10 cellular contexts compared by ENCODE assay signal in the genomic region with DNA sequence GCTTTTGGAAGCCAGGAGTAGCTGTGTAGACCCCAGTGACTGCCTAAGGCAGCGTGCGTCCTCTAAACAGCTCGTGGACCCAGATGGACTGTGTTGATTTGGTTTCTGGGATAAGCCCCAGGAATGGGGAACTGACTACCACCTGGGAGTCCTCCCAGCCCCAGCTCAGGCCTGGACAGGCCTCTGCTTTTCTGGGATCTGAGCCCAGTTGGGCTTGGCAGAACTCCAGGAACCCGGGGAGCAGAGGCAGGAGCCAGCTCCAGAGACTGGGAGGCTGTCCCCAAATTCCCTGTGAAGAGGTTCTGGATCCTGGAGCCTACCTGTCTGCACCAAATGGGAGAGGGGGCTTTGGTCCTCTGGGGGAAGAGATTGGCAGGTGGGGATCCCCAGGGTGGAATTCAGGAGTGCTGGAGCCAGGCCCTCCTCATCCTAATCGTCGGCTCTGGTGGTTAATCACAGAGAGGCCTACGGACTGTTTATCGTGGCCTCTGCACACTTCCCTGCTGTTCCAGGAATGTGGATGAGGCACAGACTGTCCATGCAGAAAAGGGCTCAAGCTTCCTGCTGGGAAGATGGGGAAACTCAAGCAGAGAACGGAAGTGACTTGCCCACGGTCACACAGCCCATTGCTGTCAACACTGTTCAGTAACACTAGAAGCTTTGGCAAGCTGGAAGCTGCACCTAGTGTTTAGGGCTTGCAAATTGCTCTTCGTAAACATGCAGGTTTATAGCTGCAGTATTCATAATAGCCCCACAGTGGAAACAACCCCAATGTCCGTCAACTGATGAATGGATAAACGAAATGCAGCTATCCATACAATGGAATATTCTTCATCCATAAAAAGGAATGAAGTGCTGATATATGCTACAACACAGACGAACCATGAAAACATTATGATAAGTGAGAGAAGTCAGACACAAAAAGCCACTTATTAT.
A peak's percentile ranks its signal among the peaks of the same experiment; 100 is the strongest.
DNase-seq lines count a peak whose midpoint lies in the region; ATAC-seq, FAIRE-seq and TF ChIP-seq lines count a peak whose summit lies in the region.
"Had no signal": no experiment of that assay in that cellular context is flagged by ENCODE, and none has a peak within 500 bp of the region (broad histone marks: within the 10 kb centered on the region; RNA-seq: fewer than 3 reads in every experiment).

No MANE protein-coding gene starts in this region.

- ATAC-seq in GM21423 (IDR thresholded peaks at IDR 0.05; ENCODE audit: unreplicated experiment) (no peak), GM18909 (IDR thresholded peaks at IDR 0.05; ENCODE audit: poor library complexity, unreplicated experiment) (no peak)
- ATAC-seq: activated T-helper 17 cell treated with anti-CD3 and anti-CD28 coated beads, Interleukin-2, amount 50 U/mL, for 72 hours had no signal

- POLR2A ChIA-PET in HEK293 (lab: Yijun Ruan, JAX): no interaction called here
- POLR2A ChIA-PET in RWPE1 (lab: Yijun Ruan, JAX; ENCODE audit: low non-redundant PET): no interaction called here

- peak; percentile 98 for DNase-seq in RWPE1 (ENCODE audit: low spot score)
- DNase-seq in globus pallidus (ENCODE audit: low spot score): peak; percentile 65
- DNase-seq in sigmoid colon: peak; percentile 96
- no peak for DNase-seq in activated CD8-positive, alpha-beta memory T cell treated with anti-CD3 and anti-CD28 coated beads, Interleukin-2, amount 50 U/mL, for 4 hours
- DNase-seq in GM19239 (ENCODE audit: insufficient read length, low spot score): no peak
- DNase-seq: retina had no signal

- peak in 3 of 4 donors; percentile 34 to 82 (median 63) for TF ChIP-seq EP300 in sigmoid colon (IDR thresholded peaks at IDR 0.05)

- no peak for TF ChIP-seq CTCF in HEK293 (tag by site-specific recombination; IDR thresholded peaks at IDR 0.05)
- TF ChIP-seq CTCF in RWPE1 (conservative IDR thresholded peaks at IDR 0.05; ENCODE audit: low read depth): no peak
- no peak for TF ChIP-seq CTCF in sigmoid colon (IDR thresholded peaks at IDR 0.05)

- no peaks in the 10 kb centered on the region for H3K36me3 ChIP-seq in HEK293 (ENCODE audit: control insufficient read depth in 2 of 2, insufficient read depth in 1 of 2, low read length in 2 of 2)
- H3K36me3 ChIP-seq in sigmoid colon: no peaks in the 10 kb centered on the region

- H3K4me1 ChIP-seq in HEK293 (ENCODE audit: control insufficient read depth, insufficient read depth, low read length): 0 out of 2 replicates have a peak, but pooled peaks cover 3% of the 10 kb centered on the region
- peaks cover 0 to 53% (median 39%) of the 10 kb centered on the region in 4 donors for H3K4me1 ChIP-seq in sigmoid colon

- H3K27me3 ChIP-seq in sigmoid colon: no peaks in the 10 kb centered on the region

- no peak for TF ChIP-seq POLR2A in sigmoid colon (IDR thresholded peaks at IDR 0.05)

- 42 to 67% methylated on average over 14 of the region's 14 CpGs for WGBS in sigmoid colon, 2 donors

- CTCF ChIA-PET in HEK293 (lab: Yijun Ruan, JAX): interaction anchor here (0.5 to 1.5 kb wide), 9 partner anchors 12 to 431 kb away, joined by 3 to 6 read pairs (median 3); no protein-coding TSS in a partner anchor
- CTCF ChIA-PET in RWPE1 (lab: Yijun Ruan, JAX): interaction anchor here (0.7 to 2.3 kb wide), 5 partner anchors 102 to 1352 kb away, joined by 3 to 12 read pairs (median 4); no protein-coding TSS in a partner anchor

- H3K27ac ChIP-seq in HEK293 (ENCODE audit: extremely low read depth, low read depth, low read length) (no peak overlapping the region), RWPE1 (peak overlapping the region; percentile 92), sigmoid colon (peak overlapping the region; percentile 70 to 91 (median 81))

- FAIRE-seq in GM19239 (lab: Jason Lieb, UNC): no peak

- H3K4me3 ChIP-seq in HEK293 (ENCODE audit: low read depth, low read length) (no peak overlapping the region), sigmoid colon (no peak overlapping the region)

- intact Hi-C loops in sigmoid colon (cut with DNase I): no loop called here

- H3K9me3 ChIP-seq in HEK293 (ENCODE audit: control insufficient read depth, insufficient read depth, low read depth, low read length) (no peaks in the 10 kb centered on the region), sigmoid colon (no peaks in the 10 kb centered on the region)

TF ChIP-seq in HEK293, 187 proteins besides CTCF, POLR2A, EP300 and RAD21 (continues in another document):
- TF ChIP-seq GLIS2 (tag by site-specific recombination; IDR thresholded peaks at IDR 0.05) (peak; percentile 49; the same call in 1 of the 2 replicates), ZNF660 (tag by site-specific recombination; IDR thresholded peaks at IDR 0.05) (no peak), ZNF37A (tag by site-specific recombination; IDR thresholded peaks at IDR 0.05) (no peak), OSR2 (tag by site-specific recombination; IDR thresholded peaks at IDR 0.05) (peak; percentile 16), KLF16 (tag by site-specific recombination; IDR thresholded peaks at IDR 0.05) (no peak), ZNF214 (tag by site-specific recombination; IDR thresholded peaks at IDR 0.05; ENCODE audit: borderline replicate concordance) (no peak), ZNF248 (tag by site-specific recombination; IDR thresholded peaks at IDR 0.05) (no peak), ZNF544 (tag by site-specific recombination; IDR thresholded peaks at IDR 0.05) (no peak)
- TF ChIP-seq, protein P1, sequence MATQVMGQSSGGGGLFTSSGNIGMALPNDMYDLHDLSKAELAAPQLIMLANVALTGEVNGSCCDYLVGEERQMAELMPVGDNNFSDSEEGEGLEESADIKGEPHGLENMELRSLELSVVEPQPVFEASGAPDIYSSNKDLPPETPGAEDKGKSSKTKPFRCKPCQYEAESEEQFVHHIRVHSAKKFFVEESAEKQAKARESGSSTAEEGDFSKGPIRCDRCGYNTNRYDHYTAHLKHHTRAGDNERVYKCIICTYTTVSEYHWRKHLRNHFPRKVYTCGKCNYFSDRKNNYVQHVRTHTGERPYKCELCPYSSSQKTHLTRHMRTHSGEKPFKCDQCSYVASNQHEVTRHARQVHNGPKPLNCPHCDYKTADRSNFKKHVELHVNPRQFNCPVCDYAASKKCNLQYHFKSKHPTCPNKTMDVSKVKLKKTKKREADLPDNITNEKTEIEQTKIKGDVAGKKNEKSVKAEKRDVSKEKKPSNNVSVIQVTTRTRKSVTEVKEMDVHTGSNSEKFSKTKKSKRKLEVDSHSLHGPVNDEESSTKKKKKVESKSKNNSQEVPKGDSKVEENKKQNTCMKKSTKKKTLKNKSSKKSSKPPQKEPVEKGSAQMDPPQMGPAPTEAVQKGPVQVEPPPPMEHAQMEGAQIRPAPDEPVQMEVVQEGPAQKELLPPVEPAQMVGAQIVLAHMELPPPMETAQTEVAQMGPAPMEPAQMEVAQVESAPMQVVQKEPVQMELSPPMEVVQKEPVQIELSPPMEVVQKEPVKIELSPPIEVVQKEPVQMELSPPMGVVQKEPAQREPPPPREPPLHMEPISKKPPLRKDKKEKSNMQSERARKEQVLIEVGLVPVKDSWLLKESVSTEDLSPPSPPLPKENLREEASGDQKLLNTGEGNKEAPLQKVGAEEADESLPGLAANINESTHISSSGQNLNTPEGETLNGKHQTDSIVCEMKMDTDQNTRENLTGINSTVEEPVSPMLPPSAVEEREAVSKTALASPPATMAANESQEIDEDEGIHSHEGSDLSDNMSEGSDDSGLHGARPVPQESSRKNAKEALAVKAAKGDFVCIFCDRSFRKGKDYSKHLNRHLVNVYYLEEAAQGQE (tag by site-specific recombination; IDR thresholded peaks at IDR 0.05): no peak
- TF ChIP-seq, protein P2, sequence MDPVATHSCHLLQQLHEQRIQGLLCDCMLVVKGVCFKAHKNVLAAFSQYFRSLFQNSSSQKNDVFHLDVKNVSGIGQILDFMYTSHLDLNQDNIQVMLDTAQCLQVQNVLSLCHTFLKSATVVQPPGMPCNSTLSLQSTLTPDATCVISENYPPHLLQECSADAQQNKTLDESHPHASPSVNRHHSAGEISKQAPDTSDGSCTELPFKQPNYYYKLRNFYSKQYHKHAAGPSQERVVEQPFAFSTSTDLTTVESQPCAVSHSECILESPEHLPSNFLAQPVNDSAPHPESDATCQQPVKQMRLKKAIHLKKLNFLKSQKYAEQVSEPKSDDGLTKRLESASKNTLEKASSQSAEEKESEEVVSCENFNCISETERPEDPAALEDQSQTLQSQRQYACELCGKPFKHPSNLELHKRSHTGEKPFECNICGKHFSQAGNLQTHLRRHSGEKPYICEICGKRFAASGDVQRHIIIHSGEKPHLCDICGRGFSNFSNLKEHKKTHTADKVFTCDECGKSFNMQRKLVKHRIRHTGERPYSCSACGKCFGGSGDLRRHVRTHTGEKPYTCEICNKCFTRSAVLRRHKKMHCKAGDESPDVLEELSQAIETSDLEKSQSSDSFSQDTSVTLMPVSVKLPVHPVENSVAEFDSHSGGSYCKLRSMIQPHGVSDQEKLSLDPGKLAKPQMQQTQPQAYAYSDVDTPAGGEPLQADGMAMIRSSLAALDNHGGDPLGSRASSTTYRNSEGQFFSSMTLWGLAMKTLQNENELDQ (tag by site-specific recombination; IDR thresholded peaks at IDR 0.05; ENCODE audit: low read depth): no peak
- TF ChIP-seq, protein P3, sequence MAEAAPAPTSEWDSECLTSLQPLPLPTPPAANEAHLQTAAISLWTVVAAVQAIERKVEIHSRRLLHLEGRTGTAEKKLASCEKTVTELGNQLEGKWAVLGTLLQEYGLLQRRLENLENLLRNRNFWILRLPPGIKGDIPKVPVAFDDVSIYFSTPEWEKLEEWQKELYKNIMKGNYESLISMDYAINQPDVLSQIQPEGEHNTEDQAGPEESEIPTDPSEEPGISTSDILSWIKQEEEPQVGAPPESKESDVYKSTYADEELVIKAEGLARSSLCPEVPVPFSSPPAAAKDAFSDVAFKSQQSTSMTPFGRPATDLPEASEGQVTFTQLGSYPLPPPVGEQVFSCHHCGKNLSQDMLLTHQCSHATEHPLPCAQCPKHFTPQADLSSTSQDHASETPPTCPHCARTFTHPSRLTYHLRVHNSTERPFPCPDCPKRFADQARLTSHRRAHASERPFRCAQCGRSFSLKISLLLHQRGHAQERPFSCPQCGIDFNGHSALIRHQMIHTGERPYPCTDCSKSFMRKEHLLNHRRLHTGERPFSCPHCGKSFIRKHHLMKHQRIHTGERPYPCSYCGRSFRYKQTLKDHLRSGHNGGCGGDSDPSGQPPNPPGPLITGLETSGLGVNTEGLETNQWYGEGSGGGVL (tag by site-specific recombination; IDR thresholded peaks at IDR 0.05): peak; percentile 37

Comparison
In these comparisons a context has a peak if more than half of its experiments do, and no peak if none do; other contexts are left out.
1. DNase-seq: peak in RWPE1 (single experiment), globus pallidus (single experiment) and sigmoid colon (single experiment); none in activated CD8-positive, alpha-beta memory T cell treated with anti-CD3 and anti-CD28 coated beads, Interleukin-2, amount 50 U/mL, for 4 hours (single experiment) and GM19239 (single experiment).